27 cellular contexts compared by ENCODE assay signal in genomic region chr6:161809991-161810390, GRCh38.
"Had no signal": no experiment of that assay in that cellular context is flagged by ENCODE, and none has a peak within 500 bp of the region (broad histone marks: within the 10 kb centered on the region; RNA-seq: fewer than 3 reads in every experiment).

No MANE protein-coding gene starts in this region.

- DNase-seq: activated effector memory CD4-positive, alpha-beta T cell treated with anti-CD3 and anti-CD28 coated beads, Interleukin-2, amount 50 U/mL, for 16 hours; activated effector memory CD4-positive, alpha-beta T cell treated with Interleukin-2 at 50 U/mL for 16 hours; activated gamma-delta T cell; activated gamma-delta T cell treated with Interleukin-2 at 50 U/mL for 16 hours; activated naive CD4-positive, alpha-beta T cell; activated naive CD4-positive, alpha-beta T cell treated with anti-CD3 and anti-CD28 coated beads for 36 hours; activated naive CD4-positive, alpha-beta T cell treated with anti-CD3 and anti-CD28 coated beads, Interleukin-2, amount 10 ng/mL, durations not matched to agents 7 days and 5 days; activated naive CD4-positive, alpha-beta T cell treated with anti-CD3 and anti-CD28 coated beads, Interleukin-2, amount 50 U/mL, for 16 hours; activated naive CD4-positive, alpha-beta T cell treated with Interleukin-2 at 50 U/mL for 16 hours; activated naive CD8-positive, alpha-beta T cell treated with anti-CD3 and anti-CD28 coated beads for 36 hours; activated naive CD8-positive, alpha-beta T cell treated with anti-CD3 and anti-CD28 coated beads, Interleukin-2, amount 10 ng/mL, durations not matched to agents 7 days and 5 days; activated naive CD8-positive, alpha-beta T cell treated with anti-CD3 and anti-CD28 coated beads, Interleukin-2, amount 50 U/mL, for 24 hours; activated T-cell treated with anti-CD3 and anti-CD28 coated beads, Interleukin-2, amount 50 U/mL, for 1 hour; activated T-cell treated with anti-CD3 and anti-CD28 coated beads, Interleukin-2, amount 50 U/mL, for 24 hours; activated T-cell treated with anti-CD3 and anti-CD28 coated beads, Interleukin-2, amount 50 U/mL, for 4 hours; activated T-cell treated with anti-CD3 and anti-CD28 coated beads, Interleukin-2, amount 50 U/mL, for 48 hours; activated T-cell treated with anti-CD3 and anti-CD28 coated beads, Interleukin-2, amount 50 U/mL, for 72 hours; adrenal gland; amniotic stem cell; amygdala; anterior cingulate cortex; aorta; body of pancreas; brain microvascular endothelial cell; caudate nucleus; central memory CD4-positive, alpha-beta T cell; cerebellar nuclear complex had no signal
